In genomic region chr6:62013719-62014118, GRCh38 we compare ENCODE assay signal across 28 cellular contexts.
"Had no signal": no experiment of that assay in that cellular context is flagged by ENCODE, and none has a peak within 500 bp of the region (broad histone marks: within the 10 kb centered on the region; RNA-seq: fewer than 3 reads in every experiment).

No MANE protein-coding gene starts in this region.

- H3K27ac ChIP-seq: breast epithelium, gastroesophageal sphincter, hepatocyte, left ventricle myocardium inferior, pancreas, prostate gland, sigmoid colon, stomach, thyroid gland, upper lobe of left lung, vagina had no signal

- H2AFZ ChIP-seq: hepatocyte had no signal

- H3K4me1 ChIP-seq: breast epithelium, gastroesophageal sphincter, left ventricle myocardium inferior, pancreas, prostate gland, sigmoid colon, stomach, thyroid gland, upper lobe of left lung, vagina had no signal

- H3K79me2 ChIP-seq: hepatocyte had no signal

- H3K4me2 ChIP-seq: hepatocyte had no signal

- ATAC-seq: activated CD8-positive, alpha-beta memory T cell treated with anti-CD3 and anti-CD28 coated beads, Interleukin-2, amount 10 ng/mL, durations not matched to agents 7 days and 5 days; activated CD8-positive, alpha-beta T cell treated with anti-CD3 and anti-CD28 coated beads, Interleukin-2, amount 10 ng/mL, durations not matched to agents 7 days and 5 days; activated naive CD8-positive, alpha-beta T cell treated with anti-CD3 and anti-CD28 coated beads, Interleukin-2, amount 50 U/mL, for 24 hours; gastroesophageal sphincter; mucosa of descending colon; pancreas; stimulated activated memory B cell treated with anti-CD40 and anti-IgM and Interleukin-4, amounts not matched to agents 10 μg/mL and 1 μg/mL and 100 μg/mL, for 72 hours; WTC11 had no signal

- DNase-seq: activated CD4-positive, alpha-beta T cell treated with anti-CD3 and anti-CD28 coated beads, Interleukin-2, amount 50 U/mL, for 1 hour; activated CD8-positive, alpha-beta memory T cell treated with anti-CD3 and anti-CD28 coated beads, Interleukin-2, amount 10 ng/mL, durations not matched to agents 7 days and 5 days; activated CD8-positive, alpha-beta T cell treated with anti-CD3 and anti-CD28 coated beads, Interleukin-2, amount 10 ng/mL, durations not matched to agents 7 days and 5 days; activated naive CD8-positive, alpha-beta T cell treated with anti-CD3 and anti-CD28 coated beads, Interleukin-2, amount 50 U/mL, for 24 hours; activated T-cell treated with anti-CD3 and anti-CD28 coated beads, Interleukin-2, amount 50 U/mL, for 48 hours; amygdala; central memory CD4-positive, alpha-beta T cell; islet precursor cell; left ventricle myocardium inferior; mucosa of descending colon; nucleus accumbens; pancreas; sigmoid colon; small intestine; stimulated activated CD4-positive, alpha-beta T cell treated with anti-CD3 and anti-CD28 coated beads, Interleukin-1b, Interleukin-23, amount 100 ng/mL, for 48 hours; stimulated activated CD4-positive, alpha-beta T cell treated with anti-CD3 and anti-CD28 coated beads, Interleukin-4, amount 100 ng/mL, for 4 hours; stimulated activated CD8-positive, alpha-beta memory T cell treated with anti-CD3 and anti-CD28 coated beads, Interleukin-4, amount 100 ng/mL, for 48 hours; stomach; thyroid gland; upper lobe of left lung had no signal

- H3K9me3 ChIP-seq: breast epithelium, gastroesophageal sphincter, pancreas, prostate gland, sigmoid colon, thyroid gland, upper lobe of left lung, vagina had no signal

- H3K4me3 ChIP-seq: breast epithelium, gastroesophageal sphincter, hepatocyte, left ventricle myocardium inferior, lung, mucosa of descending colon, pancreas, prostate gland, sigmoid colon, stomach, thyroid gland, upper lobe of left lung, vagina had no signal

- H3K36me3 ChIP-seq: breast epithelium, gastroesophageal sphincter, left ventricle myocardium inferior, pancreas, prostate gland, sigmoid colon, stomach, thyroid gland, vagina had no signal

- H3K27me3 ChIP-seq: breast epithelium, gastroesophageal sphincter, hepatocyte, pancreas, sigmoid colon, stomach, thyroid gland, upper lobe of left lung, vagina had no signal
